Comparison of ENCODE assay signal across 16 cellular contexts in genomic region chr1:231663211-231663792, GRCh38.
DNase-seq lines count a peak whose midpoint lies in the region; ATAC-seq, FAIRE-seq and TF ChIP-seq lines count a peak whose summit lies in the region.
"Had no signal": no experiment of that assay in that cellular context is flagged by ENCODE, and none has a peak within 500 bp of the region (broad histone marks: within the 10 kb centered on the region; RNA-seq: fewer than 3 reads in every experiment).

No MANE protein-coding gene starts in this region.

- no peak for TF ChIP-seq CTCF in D721Med (IDR thresholded peaks at IDR 0.05; ENCODE audit: insufficient read depth, missing control alignments)

- peak; percentile 78 for FAIRE-seq in D721Med (lab: Jason Lieb, UNC)

- DNase-seq in D721Med (ENCODE audit: insufficient read length, low spot score): no peak
- peak; percentile 65 to 71 for DNase-seq in Kasumi-1 (lab: John Stamatoyannopoulos, UW)
- peak; percentile 81 for DNase-seq in SKM-1 (lab: John Stamatoyannopoulos, UW; ENCODE audit: unreplicated experiment)
- peak; percentile 79 for DNase-seq in iris pigment epithelial cell (ENCODE audit: low read depth)
- no peak for DNase-seq in activated gamma-delta T cell (lab: John Stamatoyannopoulos, UW)
- DNase-seq in stimulated activated CD4-positive, alpha-beta T cell treated with anti-CD3 and anti-CD28 coated beads, Interleukin-12 subunit alpha, Interleukin-12 subunit beta, amount 100 ng/mL, for 4 hours: no peak
- DNase-seq: activated CD4-positive, alpha-beta T cell treated with anti-CD3 and anti-CD28 coated beads, Interleukin-2, amount 10 ng/mL, durations not matched to agents 24 days and 14 days; activated T-cell treated with anti-CD3 and anti-CD28 coated beads, Interleukin-2, amount 50 U/mL, for 72 hours; anterior cingulate cortex; gastrocnemius medialis; immature natural killer cell; posterior cingulate gyrus; T-helper 17 cell; upper lobe of left lung had no signal

- no peak for ATAC-seq in HG03108 (IDR thresholded peaks at IDR 0.05; ENCODE audit: unreplicated experiment)
- ATAC-seq in HG02852 (IDR thresholded peaks at IDR 0.05; ENCODE audit: unreplicated experiment): no peak
- ATAC-seq: activated T-cell treated with anti-CD3 and anti-CD28 coated beads, Interleukin-2, amount 50 U/mL, for 72 hours; gastrocnemius medialis; T-helper 17 cell had no signal

Comparison
In these comparisons a context has a peak if more than half of its experiments do, and no peak if none do; other contexts are left out.
1. DNase-seq: peak in Kasumi-1 (2 of 2), SKM-1 (single experiment) and iris pigment epithelial cell (single experiment); none in D721Med (single experiment), activated gamma-delta T cell (single experiment) and stimulated activated CD4-positive, alpha-beta T cell treated with anti-CD3 and anti-CD28 coated beads, Interleukin-12 subunit alpha, Interleukin-12 subunit beta, amount 100 ng/mL, for 4 hours (single experiment).